25 cellular contexts compared by ENCODE assay signal in the genomic region with DNA sequence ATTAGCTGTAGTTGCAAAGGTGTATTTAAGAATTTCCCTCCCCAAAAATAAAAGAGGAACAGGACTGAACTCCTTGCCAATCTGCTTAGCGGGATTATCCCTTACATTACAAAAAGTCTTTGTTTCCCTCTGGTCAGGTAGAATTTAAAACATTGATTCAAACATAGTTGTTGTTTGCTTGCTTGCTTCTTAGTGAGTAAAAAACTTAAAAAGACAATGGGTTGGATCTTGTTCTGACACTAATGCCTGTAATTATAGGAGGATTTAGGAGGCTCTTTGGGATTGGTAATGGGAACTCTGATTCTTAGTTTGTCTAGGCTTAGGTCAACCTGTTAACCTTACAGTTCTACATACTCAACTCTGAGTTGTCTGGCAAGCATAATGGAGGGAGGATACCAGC. TPM values are rescaled to one million over a fixed set of nuclear protein-coding genes. Genes with fewer than 3 reads are reported as not detected.
A peak's percentile ranks its signal among the peaks of the same experiment; 100 is the strongest.
DNase-seq lines count a peak whose midpoint lies in the region; ATAC-seq and TF ChIP-seq lines count a peak whose summit lies in the region.
"Had no signal": no experiment of that assay in that cellular context is flagged by ENCODE, and none has a peak within 500 bp of the region (broad histone marks: within the 10 kb centered on the region; RNA-seq: fewer than 3 reads in every experiment).

No MANE protein-coding gene starts in this region.

- ATAC-seq in WTC11: no peak
- ATAC-seq in esophagus mucosa: peak; percentile 15
- ATAC-seq in HG03432 (IDR thresholded peaks at IDR 0.05; ENCODE audit: unreplicated experiment): no peak
- no peak for ATAC-seq in HG02852 (IDR thresholded peaks at IDR 0.05; ENCODE audit: unreplicated experiment)
- ATAC-seq: GM12878, HepG2 had no signal

- H3K27me3 ChIP-seq in HUES64 (ENCODE audit: insufficient read depth, low read length): no peaks in the 10 kb centered on the region
- H3K27me3 ChIP-seq: BE2C had no signal

- H3K4me1 ChIP-seq in HUES64 (ENCODE audit: insufficient read depth, low read length): peaks cover 38% of the 10 kb centered on the region
- H3K4me1 ChIP-seq: BE2C had no signal

- TF ChIP-seq CTCF in WTC11 (IDR thresholded peaks at IDR 0.05) (no peak), GM13976 (IDR thresholded peaks at IDR 0.05; ENCODE audit: borderline replicate concordance, control extremely low read depth, extremely low read depth, insufficient read depth, missing control alignments) (no peak)

- no peak overlapping the region for H3K4me3 ChIP-seq in HUES64 (ENCODE audit: low read length)
- H3K4me3 ChIP-seq: GM12878, GM23248 had no signal

- CTCF ChIA-PET in WTC11 (lab: Charles Lee): interaction anchor here (1.0 kb wide), 1 partner anchor 1985 kb away, joined by 3 read pairs; no protein-coding TSS in a partner anchor

- H3K4me3 Mint-ChIP-seq in WTC11: no peak overlapping the region
- H3K4me3 Mint-ChIP-seq: IgD-negative memory B cell had no signal

- H3K9me3 Mint-ChIP-seq in WTC11: no peaks in the 10 kb centered on the region
- H3K9me3 Mint-ChIP-seq: CD4-positive, CD25-positive, alpha-beta regulatory T cell; CD8-positive, alpha-beta memory T cell; IgD-negative memory B cell had no signal

- peaks cover 59% of the 10 kb centered on the region for H3K4me1 Mint-ChIP-seq in WTC11

- H3K36me3 Mint-ChIP-seq in WTC11: peaks cover 10% of the 10 kb centered on the region
- H3K36me3 Mint-ChIP-seq: CD4-positive, CD25-positive, alpha-beta regulatory T cell; IgD-negative memory B cell had no signal

- in situ Hi-C loops in GM13976 (cut with MboI; ENCODE audit: low sequenced_read_pairs, unreplicated experiment): no loop called here

- no peaks in the 10 kb centered on the region for H3K9me3 ChIP-seq in HUES64 (ENCODE audit: insufficient read depth, low read depth, low read length)
- H3K9me3 ChIP-seq: BE2C had no signal

- 80% methylated on average over 1 of the region's 1 CpG for WGBS in HUES64

- peak overlapping the region; percentile 76 for H3K27ac ChIP-seq in HUES64 (ENCODE audit: low read depth, low read length)
- H3K27ac ChIP-seq: GM23248 had no signal

- DNase-seq in WTC11 (ENCODE audit: low spot score) (no peak), GM13976 (ENCODE audit: low spot score) (no peak), OCI-M2 (lab: John Stamatoyannopoulos, UW; ENCODE audit: unreplicated experiment) (no peak)
- DNase-seq: ACHN; BE2C; C1 segment of cervical spinal cord; CD4-positive, CD25-positive, alpha-beta regulatory T cell; CD8-positive, alpha-beta memory T cell; COR-L47; DMS 273 treated with DMSO at 0.1 percent for 48 hours; DMS53; DND-41; EL; GM23248; KG1 had no signal

- peak overlapping the region; percentile 95 for H3K27ac Mint-ChIP-seq in WTC11
- H3K27ac Mint-ChIP-seq: CD4-positive, CD25-positive, alpha-beta regulatory T cell; CD8-positive, alpha-beta memory T cell had no signal

- 0 out of 2 replicates have a peak overlapping the region, but pooled peaks have one; percentile 22 for H3K9ac ChIP-seq in HUES64 (ENCODE audit: low read depth, low read length)
- H3K9ac ChIP-seq: GM23248 had no signal

- H3K27me3 Mint-ChIP-seq in WTC11 (ENCODE audit: low read depth): peaks cover 2% of the 10 kb centered on the region; the same call in 1 of the 2 replicates
- H3K27me3 Mint-ChIP-seq: IgD-negative memory B cell had no signal

- POLR2A ChIA-PET in WTC11 (lab: Charles Lee): no interaction called here

- H3K36me3 ChIP-seq in HUES64 (ENCODE audit: insufficient read depth, low read length): no peaks in the 10 kb centered on the region
- H3K36me3 ChIP-seq: BE2C had no signal

TF ChIP-seq in WTC11, 78 proteins besides CTCF, POLR2A, EP300 and RAD21:
- no peak for TF ChIP-seq NFYB (CRISPR knock-in tag; conservative IDR thresholded peaks at IDR 0.05; ENCODE audit: low read depth)
- no peak for TF ChIP-seq SOX15 (CRISPR knock-in tag; IDR thresholded peaks at IDR 0.05)
- no peak for TF ChIP-seq TCF7 (CRISPR knock-in tag; IDR thresholded peaks at IDR 0.05; ENCODE audit: low read depth)

RNA-seq across cellular contexts. Expression of a gene that starts 3.7 kb away (rescaled TPM):
- polyA plus RNA-seq in HUES64 (2013, experiment 1 of 2): 9.5 TPM
- 12.9 TPM for polyA plus RNA-seq in HUES64 (2013, experiment 2 of 2)
- 123 to 136 TPM (median 129 TPM) in 3 replicates for total RNA-seq in WTC11 (2021)
- 23.6 TPM for total RNA-seq in esophagus mucosa

RNA-seq across cellular contexts. Expression of a gene that starts 4.1 kb away (rescaled TPM):
- polyA plus RNA-seq in HUES64 (2013, experiment 1 of 2): not detected
- polyA plus RNA-seq in HUES64 (2013, experiment 2 of 2): not detected
- total RNA-seq in WTC11 (2021) (not detected in 3 replicates), esophagus mucosa (not detected)
- total RNA-seq: CD4-positive, CD25-positive, alpha-beta regulatory T cell; CD8-positive, alpha-beta memory T cell; G401; GM12878; GM23248; H7; HepG2; HT1080 had no signal
- polyA plus RNA-seq: CD4-positive, CD25-positive, alpha-beta regulatory T cell; CD8-positive, alpha-beta memory T cell; GM12878; GM23248; HepG2; IgD-negative memory B cell had no signal

RNA-seq across cellular contexts. Expression of a gene that starts 35.8 kb away (rescaled TPM):
- polyA plus RNA-seq in HUES64 (2013, experiment 1 of 2): 19.3 TPM
- polyA plus RNA-seq in HUES64 (2013, experiment 2 of 2): 24.8 TPM
- total RNA-seq in WTC11 (2021): 34.2 to 42.3 TPM (median 40.7 TPM) in 3 replicates
- total RNA-seq in esophagus mucosa: 15.4 TPM

RNA-seq across cellular contexts. Expression of a gene that starts 38.8 kb away (rescaled TPM):
- 103 TPM for polyA plus RNA-seq in HUES64 (2013, experiment 1 of 2)
- polyA plus RNA-seq in HUES64 (2013, experiment 2 of 2): 104 TPM
- total RNA-seq in WTC11 (2021): 127 to 146 TPM (median 132 TPM) in 3 replicates
- total RNA-seq in esophagus mucosa: 30.8 TPM

RNA-seq across cellular contexts. Expression of a gene that starts 38.9 kb away (rescaled TPM):
- polyA plus RNA-seq in HUES64 (2013, experiment 1 of 2): 26.4 TPM
- 23.3 TPM for polyA plus RNA-seq in HUES64 (2013, experiment 2 of 2)
- total RNA-seq in WTC11 (2021): 42.9 to 57.8 TPM (median 44.9 TPM) in 3 replicates
- total RNA-seq in esophagus mucosa: 6.9 TPM
